Comparison of ENCODE assay signal across 13 cellular contexts in genomic region chr10:97046426-97047072, GRCh38.
DNase-seq lines count a peak whose midpoint lies in the region; ATAC-seq and TF ChIP-seq lines count a peak whose summit lies in the region.
"Had no signal": no experiment of that assay in that cellular context is flagged by ENCODE, and none has a peak within 500 bp of the region (broad histone marks: within the 10 kb centered on the region; RNA-seq: fewer than 3 reads in every experiment).

No MANE protein-coding gene starts in this region.

- no peak overlapping the region for H2AFZ ChIP-seq in mammary epithelial cell (ENCODE audit: low read depth, low read length)

- DNase-seq in MCF 10A (ENCODE audit: unreplicated experiment) (peak; percentile 37), mammary epithelial cell (no peak), NCI-H446 treated with DMSO at 0.1 percent for 48 hours (lab: John Stamatoyannopoulos, UW) (peak; percentile 3), neural crest cell (ENCODE audit: low read depth, low spot score) (no peak), lower lobe of right lung (no peak), T-helper 1 cell (no peak)
- no peak for DNase-seq in stimulated activated naive B cell treated with anti-CD40 and anti-IgM and Interleukin-4, amounts not matched to agents 10 μg/mL and 1 μg/mL and 100 μg/mL, for 72 hours
- DNase-seq: ACHN; Calu3; CD4-positive, CD25-positive, alpha-beta regulatory T cell; DMS 273 treated with DMSO at 0.1 percent for 48 hours; H9 had no signal

- CTCF ChIA-PET in MCF 10A (lab: Yijun Ruan, JAX) (interaction anchor here (2.2 kb wide), 1 partner anchor 10 kb away, joined by 18 read pairs; no protein-coding TSS in a partner anchor), mammary epithelial cell (lab: Charles Lee; ENCODE audit: low non-redundant PET) (no interaction called here)

- no peak overlapping the region for H3K27ac ChIP-seq in mammary epithelial cell (ENCODE audit: insufficient read depth, low read depth, low read length)
- no peak overlapping the region for H3K27ac ChIP-seq in lower lobe of right lung
- H3K27ac ChIP-seq: BLaER1 treated with 17β-estradiol and CSF1 and Interleukin-3, amounts not matched to agents 10 nM and 100 nM had no signal

- TF ChIP-seq CTCF in MCF 10A (IDR thresholded peaks at IDR 0.05; ENCODE audit: unreplicated experiment): no peak
- no peak for TF ChIP-seq CTCF in mammary epithelial cell (conservative IDR thresholded peaks at IDR 0.05 in 1 of 2, IDR thresholded peaks at IDR 0.05 in 1 of 2; ENCODE audit: extremely low read depth in 1 of 2, insufficient read depth in 1 of 2, low read depth in 1 of 2, low read length in 2 of 2)
- TF ChIP-seq CTCF in neural crest cell (conservative IDR thresholded peaks at IDR 0.05): no peak
- TF ChIP-seq CTCF in lower lobe of right lung (IDR thresholded peaks at IDR 0.05): no peak

- no peaks in the 10 kb centered on the region for H4K20me1 ChIP-seq in mammary epithelial cell (ENCODE audit: insufficient read depth, low read length)

- intact Hi-C loops in MCF 10A (cut with micrococcal nuclease): no loop called here
- intact Hi-C loops in mammary epithelial cell (cut with micrococcal nuclease): no loop called here
- intact Hi-C loops in lower lobe of right lung (cut with DNase I): no loop called here

- no peaks in the 10 kb centered on the region for H3K36me3 Mint-ChIP-seq in MCF 10A (ENCODE audit: insufficient read depth, unreplicated experiment)
- H3K36me3 Mint-ChIP-seq in neural crest cell (ENCODE audit: low read depth): no peaks in the 10 kb centered on the region
- no peaks in the 10 kb centered on the region for H3K36me3 Mint-ChIP-seq in stimulated activated naive B cell treated with anti-CD40 and anti-IgM and Interleukin-4, amounts not matched to agents 10 μg/mL and 1 μg/mL and 100 μg/mL, for 72 hours
- H3K36me3 Mint-ChIP-seq: CD4-positive, CD25-positive, alpha-beta regulatory T cell had no signal

- no peak for ATAC-seq in lower lobe of right lung
- no peak for ATAC-seq in stimulated activated naive B cell treated with anti-CD40 and anti-IgM and Interleukin-4, amounts not matched to agents 10 μg/mL and 1 μg/mL and 100 μg/mL, for 72 hours (replicated peaks)

- BruUV-seq in MCF 10A (replicated peaks; lab: Mats Ljungman, UMichigan) (no TSS peak), mammary epithelial cell (replicated peaks; lab: Mats Ljungman, UMichigan) (no TSS peak)

- in situ Hi-C loops in mammary epithelial cell (cut with MboI; ENCODE audit: low sequenced_read_pairs in 2 of 2): no loop called here

- H3K27ac Mint-ChIP-seq in MCF 10A (ENCODE audit: low read depth, unreplicated experiment) (no peak overlapping the region), neural crest cell (ENCODE audit: unreplicated experiment) (peak overlapping the region; percentile 81)
- no peak overlapping the region for H3K27ac Mint-ChIP-seq in stimulated activated naive B cell treated with anti-CD40 and anti-IgM and Interleukin-4, amounts not matched to agents 10 μg/mL and 1 μg/mL and 100 μg/mL, for 72 hours
- H3K27ac Mint-ChIP-seq: CD4-positive, CD25-positive, alpha-beta regulatory T cell had no signal

- POLR2A ChIA-PET in MCF 10A (lab: Yijun Ruan, JAX): no interaction called here

- H3K4me3 Mint-ChIP-seq in MCF 10A (ENCODE audit: unreplicated experiment) (no peak overlapping the region), neural crest cell (no peak overlapping the region)
- no peak overlapping the region for H3K4me3 Mint-ChIP-seq in stimulated activated naive B cell treated with anti-CD40 and anti-IgM and Interleukin-4, amounts not matched to agents 10 μg/mL and 1 μg/mL and 100 μg/mL, for 72 hours
- H3K4me3 Mint-ChIP-seq: CD4-positive, CD25-positive, alpha-beta regulatory T cell; H9 had no signal

- H3K9me3 ChIP-seq in mammary epithelial cell (replicated peaks; ENCODE audit: insufficient read depth, low read length): no peaks in the 10 kb centered on the region
- no peaks in the 10 kb centered on the region for H3K9me3 ChIP-seq in lower lobe of right lung

- no peak overlapping the region for H3K4me2 ChIP-seq in mammary epithelial cell (ENCODE audit: insufficient read depth, low read depth, low read length)
- H3K4me2 ChIP-seq: BLaER1 treated with 17β-estradiol and CSF1 and Interleukin-3, amounts not matched to agents 10 nM and 100 nM had no signal

- dilution Hi-C loops in mammary epithelial cell (cut with HindIII; ENCODE audit: low sequenced_read_pairs): no loop called here

- H3K4me3 ChIP-seq in mammary epithelial cell (replicated peaks in 1 of 3; ENCODE audit: insufficient read depth in 1 of 3, low read depth in 2 of 3, low read length in 3 of 3): no peak overlapping the region
- no peak overlapping the region for H3K4me3 ChIP-seq in lower lobe of right lung
- H3K4me3 ChIP-seq: BLaER1 treated with 17β-estradiol and CSF1 and Interleukin-3, amounts not matched to agents 10 nM and 100 nM had no signal

- no peak overlapping the region for H3K9ac ChIP-seq in mammary epithelial cell (ENCODE audit: insufficient read depth, low read length)
- H3K9ac ChIP-seq: BLaER1 treated with 17β-estradiol and CSF1 and Interleukin-3, amounts not matched to agents 10 nM and 100 nM had no signal

- no peaks in the 10 kb centered on the region for H3K9me3 Mint-ChIP-seq in MCF 10A (ENCODE audit: unreplicated experiment)
- no peaks in the 10 kb centered on the region for H3K9me3 Mint-ChIP-seq in neural crest cell
- peaks cover 0 to 2% of the 10 kb centered on the region in 2 donors for H3K9me3 Mint-ChIP-seq in stimulated activated naive B cell treated with anti-CD40 and anti-IgM and Interleukin-4, amounts not matched to agents 10 μg/mL and 1 μg/mL and 100 μg/mL, for 72 hours
- H3K9me3 Mint-ChIP-seq: CD4-positive, CD25-positive, alpha-beta regulatory T cell; H9 had no signal

- peaks cover 14% of the 10 kb centered on the region for H3K27me3 Mint-ChIP-seq in MCF 10A (ENCODE audit: insufficient read depth, unreplicated experiment)
- peaks cover 3% of the 10 kb centered on the region for H3K27me3 Mint-ChIP-seq in neural crest cell (ENCODE audit: low read depth)
- H3K27me3 Mint-ChIP-seq in stimulated activated naive B cell treated with anti-CD40 and anti-IgM and Interleukin-4, amounts not matched to agents 10 μg/mL and 1 μg/mL and 100 μg/mL, for 72 hours: peaks cover 13% of the 10 kb centered on the region in 2 donors

- H3K27me3 ChIP-seq in mammary epithelial cell (ENCODE audit: insufficient read depth, low read length) (no peaks in the 10 kb centered on the region), lower lobe of right lung (ENCODE audit: low read depth) (peaks cover 5% of the 10 kb centered on the region)
- H3K27me3 ChIP-seq: BLaER1 treated with 17β-estradiol and CSF1 and Interleukin-3, amounts not matched to agents 10 nM and 100 nM had no signal

- peaks cover 5% of the 10 kb centered on the region for H3K4me1 Mint-ChIP-seq in MCF 10A (ENCODE audit: insufficient read depth, unreplicated experiment)
- H3K4me1 Mint-ChIP-seq in neural crest cell: no peaks in the 10 kb centered on the region
- peaks cover 6 to 11% of the 10 kb centered on the region in 2 donors for H3K4me1 Mint-ChIP-seq in stimulated activated naive B cell treated with anti-CD40 and anti-IgM and Interleukin-4, amounts not matched to agents 10 μg/mL and 1 μg/mL and 100 μg/mL, for 72 hours
- H3K4me1 Mint-ChIP-seq: CD4-positive, CD25-positive, alpha-beta regulatory T cell had no signal

- H3K4me1 ChIP-seq in mammary epithelial cell (ENCODE audit: insufficient read depth, low read length) (no peaks in the 10 kb centered on the region), lower lobe of right lung (no peaks in the 10 kb centered on the region)

- 46% methylated on average over 5 of the region's 11 CpGs for WGBS in mammary epithelial cell (ENCODE audit: low coverage, missing lambda C conversion rate)

- H3K36me3 ChIP-seq in mammary epithelial cell (ENCODE audit: insufficient read depth, low read length) (no peaks in the 10 kb centered on the region), lower lobe of right lung (no peaks in the 10 kb centered on the region)
- H3K36me3 ChIP-seq: BLaER1 treated with 17β-estradiol and CSF1 and Interleukin-3, amounts not matched to agents 10 nM and 100 nM had no signal

- H3K79me2 ChIP-seq in mammary epithelial cell (ENCODE audit: insufficient read depth, low read length): no peaks in the 10 kb centered on the region

Comparison
In these comparisons a context has a peak if more than half of its experiments do, and no peak if none do; other contexts are left out.
1. DNase-seq: peak in MCF 10A (single experiment) and NCI-H446 treated with DMSO at 0.1 percent for 48 hours (single experiment); none in mammary epithelial cell (single experiment), neural crest cell (single experiment), lower lobe of right lung (single experiment), T-helper 1 cell (0 of 5) and stimulated activated naive B cell treated with anti-CD40 and anti-IgM and Interleukin-4, amounts not matched to agents 10 μg/mL and 1 μg/mL and 100 μg/mL, for 72 hours (single experiment).